9 cellular contexts compared by ENCODE assay signal in genomic region chr3:150760431-150761200, GRCh38. TPM values are rescaled to one million over a fixed set of nuclear protein-coding genes. Genes with fewer than 3 reads are reported as not detected.
DNase-seq lines count a peak whose midpoint lies in the region; ATAC-seq and TF ChIP-seq lines count a peak whose summit lies in the region.
"Had no signal": no experiment of that assay in that cellular context is flagged by ENCODE, and none has a peak within 500 bp of the region (broad histone marks: within the 10 kb centered on the region; RNA-seq: fewer than 3 reads in every experiment).

No MANE protein-coding gene starts in this region.

- DNase-seq in DMS 273 (lab: John Stamatoyannopoulos, UW; ENCODE audit: unreplicated experiment) (peak; percentile 19), DMS 273 treated with DMSO at 0.1 percent for 48 hours (lab: John Stamatoyannopoulos, UW) (no peak), NCI-H510A (lab: John Stamatoyannopoulos, UW) (no peak), NCI-H1436 (lab: John Stamatoyannopoulos, UW) (no peak)

- TF ChIP-seq CTCF in VCaP (conservative IDR thresholded peaks at IDR 0.05): no peak

- 28% methylated on average over 6 of the region's 6 CpGs for WGBS in esophagus, 2 donors

- H3K9me3 ChIP-seq in esophagus (ENCODE audit: control insufficient read depth in 2 of 2, insufficient read depth in 1 of 2, low read depth in 1 of 2, low read length in 1 of 2) (no peaks in the 10 kb centered on the region), skeletal muscle tissue (ENCODE audit: control insufficient read depth in 3 of 3, low read length in 3 of 3) (no peaks in the 10 kb centered on the region)

- H3K27me3 ChIP-seq in esophagus (ENCODE audit: control insufficient read depth in 1 of 2, insufficient read depth in 2 of 2, low read length in 2 of 2): no peaks in the 10 kb centered on the region
- no peaks in the 10 kb centered on the region for H3K27me3 ChIP-seq in skeletal muscle tissue (ENCODE audit: control insufficient read depth in 3 of 3, insufficient read depth in 3 of 3, low read length in 3 of 3)

- H3K27ac ChIP-seq in VCaP (peak overlapping the region; percentile 89), esophagus (ENCODE audit: low read depth in 2 of 2, low read length in 1 of 2) (peak overlapping the region; percentile 75 to 88), skeletal muscle tissue (ENCODE audit: low read depth, low read length) (peak overlapping the region; percentile 23)
- H3K27ac ChIP-seq: 22Rv1 had no signal

- H3K4me3 ChIP-seq in esophagus (ENCODE audit: low read depth in 1 of 2, low read length in 2 of 2): peak overlapping the region; percentile 23 to 77
- peak overlapping the region in 2 of 3 donors; percentile 81 to 85 for H3K4me3 ChIP-seq in skeletal muscle tissue (ENCODE audit: low read length in 3 of 3)

- H3K36me3 ChIP-seq in esophagus (ENCODE audit: control insufficient read depth in 2 of 2, insufficient read depth in 2 of 2, low read length in 1 of 2) (no peaks in the 10 kb centered on the region), skeletal muscle tissue (ENCODE audit: control insufficient read depth in 3 of 3, insufficient read depth in 3 of 3, low read length in 3 of 3) (peaks cover 0 to 2% (median 0%) of the 10 kb centered on the region in 3 donors)

- H3K9ac ChIP-seq in skeletal muscle tissue (ENCODE audit: low read depth in 1 of 3, low read length in 3 of 3): peak overlapping the region; percentile 2 to 94 (median 52)

- H3K4me1 ChIP-seq in esophagus (ENCODE audit: control insufficient read depth in 2 of 2, insufficient read depth in 2 of 2, low read length in 1 of 2) (peaks cover 0 to 2% of the 10 kb centered on the region in 2 donors), skeletal muscle tissue (ENCODE audit: control insufficient read depth in 3 of 3, insufficient read depth in 3 of 3, low read length in 3 of 3) (peaks cover 31 to 41% (median 33%) of the 10 kb centered on the region in 3 donors)

- peak; percentile 33 for ATAC-seq in HG02938 (IDR thresholded peaks at IDR 0.05; ENCODE audit: unreplicated experiment)

RNA-seq across cellular contexts. Expression of gene SIAH2, which starts 2.4 kb away (rescaled TPM):
- polyA plus RNA-seq in esophagus: 10 to 100 TPM; 16.3 to 32.4 TPM
- 26.1 TPM for total RNA-seq in skeletal muscle tissue

RNA-seq across cellular contexts. Expression of gene ERICH6, which starts 56.9 kb away (rescaled TPM):
- polyA plus RNA-seq in esophagus: not detected
- total RNA-seq in skeletal muscle tissue: not detected

Comparison
In these comparisons a context has a peak if more than half of its experiments do, and no peak if none do; other contexts are left out.
1. H3K27ac ChIP-seq: peak in every context shown above with its lines; median percentile 89 in VCaP; 82 in esophagus; 23 in skeletal muscle tissue.